In the genomic region with DNA sequence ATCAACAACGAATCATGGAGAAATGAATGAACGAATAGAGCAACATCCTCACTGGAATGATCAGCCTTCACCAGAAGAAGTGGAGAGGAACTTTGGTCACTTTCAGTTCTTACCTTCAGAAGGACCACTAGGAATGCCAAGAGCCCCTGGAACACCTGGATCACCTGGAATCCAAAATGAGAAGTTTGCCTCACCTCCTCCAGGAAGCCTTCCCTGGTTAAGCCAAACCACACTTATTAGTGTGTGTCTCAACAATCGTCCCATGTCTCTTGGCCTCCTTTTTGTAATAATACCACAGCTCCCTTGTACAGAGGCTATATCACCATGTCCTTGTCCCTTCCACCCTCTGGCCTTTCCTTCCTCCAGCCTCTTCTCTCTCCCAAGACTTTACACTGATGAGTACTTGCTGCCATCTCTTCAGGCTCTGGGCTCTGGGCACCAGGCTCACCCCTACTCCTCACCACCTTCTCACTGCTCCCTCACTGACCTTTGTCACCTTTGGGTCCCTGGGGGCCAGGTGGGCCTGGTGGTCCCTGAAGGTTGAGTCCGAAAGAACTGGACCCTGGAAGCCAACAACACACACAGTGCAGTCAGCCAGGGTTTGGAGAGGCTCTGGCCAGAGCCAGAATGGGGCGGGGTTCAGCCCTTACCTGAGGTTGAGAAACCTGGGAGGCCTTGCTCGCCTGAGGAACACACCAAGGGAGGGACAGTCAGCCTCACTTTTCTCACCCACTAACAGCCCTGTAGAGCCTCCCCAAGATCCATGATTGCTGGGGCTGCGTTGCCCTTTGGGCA, we compare ENCODE assay signal across 25 cellular contexts. TPM values are rescaled to one million over a fixed set of nuclear protein-coding genes. Genes with fewer than 3 reads are reported as not detected.
"Had no signal": no experiment of that assay in that cellular context is flagged by ENCODE, and none has a peak within 500 bp of the region (broad histone marks: within the 10 kb centered on the region; RNA-seq: fewer than 3 reads in every experiment).

No MANE protein-coding gene starts in this region.

- H3K4me1 ChIP-seq: prostate gland, right atrium auricular region, thyroid gland had no signal

- H3K27me3 ChIP-seq: cardiac muscle cell, right atrium auricular region, thyroid gland had no signal

- H3K27me3 Mint-ChIP-seq: activated B cell treated with CpG ODN at 0.5 μM for 24 hours; activated CD4-positive, alpha-beta T cell treated with anti-CD3 and anti-CD28 coated beads for 36 hours; activated CD8-positive, alpha-beta T cell treated with anti-CD3 and anti-CD28 coated beads for 36 hours; activated naive CD8-positive, alpha-beta T cell treated with anti-CD3 and anti-CD28 coated beads, Interleukin-2, amount 50 U/mL, for 24 hours; stimulated activated naive CD8-positive, alpha-beta T cell treated with anti-CD3 and anti-CD28 coated beads, Interleukin-15, Interleukin-2, amounts not matched to agents 100 ng/mL and 50 ng/mL, for 24 hours; T-helper 17 cell had no signal

- H3K4me3 ChIP-seq: cardiac muscle cell, prostate gland, right atrium auricular region, thyroid gland had no signal

- H3K36me3 Mint-ChIP-seq: mesothelial cell of epicardium; naive thymus-derived CD8-positive, alpha-beta T cell had no signal

- H3K9me3 Mint-ChIP-seq: activated B cell treated with CpG ODN at 0.5 μM for 24 hours; activated CD8-positive, alpha-beta T cell treated with anti-CD3 and anti-CD28 coated beads for 36 hours; activated naive CD8-positive, alpha-beta T cell treated with anti-CD3 and anti-CD28 coated beads, Interleukin-2, amount 50 U/mL, for 24 hours; activated T-cell treated with anti-CD3 and anti-CD28 coated beads, Interleukin-2, amount 50 U/mL, for 72 hours; mesothelial cell of epicardium; naive thymus-derived CD8-positive, alpha-beta T cell; stimulated activated naive CD8-positive, alpha-beta T cell treated with anti-CD3 and anti-CD28 coated beads, Interleukin-15, Interleukin-2, amounts not matched to agents 100 ng/mL and 50 ng/mL, for 24 hours had no signal

- H3K27ac Mint-ChIP-seq: activated B cell treated with CpG ODN at 0.5 μM for 24 hours; activated CD4-positive, alpha-beta T cell treated with anti-CD3 and anti-CD28 coated beads for 36 hours; activated CD8-positive, alpha-beta T cell treated with anti-CD3 and anti-CD28 coated beads for 36 hours; activated naive CD8-positive, alpha-beta T cell treated with anti-CD3 and anti-CD28 coated beads, Interleukin-2, amount 50 U/mL, for 24 hours; activated T-cell treated with anti-CD3 and anti-CD28 coated beads, Interleukin-2, amount 50 U/mL, for 72 hours; mesothelial cell of epicardium; stimulated activated naive CD8-positive, alpha-beta T cell treated with anti-CD3 and anti-CD28 coated beads, Interleukin-15, Interleukin-2, amounts not matched to agents 100 ng/mL and 50 ng/mL, for 24 hours; T-helper 17 cell had no signal

- H3K27ac ChIP-seq: cardiac muscle cell, prostate gland, right atrium auricular region, thyroid gland had no signal

- H3K4me3 Mint-ChIP-seq: activated B cell treated with CpG ODN at 0.5 μM for 24 hours; activated CD4-positive, alpha-beta T cell treated with anti-CD3 and anti-CD28 coated beads for 36 hours; activated CD8-positive, alpha-beta T cell treated with anti-CD3 and anti-CD28 coated beads for 36 hours; activated naive CD8-positive, alpha-beta T cell treated with anti-CD3 and anti-CD28 coated beads, Interleukin-2, amount 50 U/mL, for 24 hours; activated T-cell treated with anti-CD3 and anti-CD28 coated beads, Interleukin-2, amount 50 U/mL, for 72 hours; mesothelial cell of epicardium; naive thymus-derived CD8-positive, alpha-beta T cell; stimulated activated naive CD8-positive, alpha-beta T cell treated with anti-CD3 and anti-CD28 coated beads, Interleukin-15, Interleukin-2, amounts not matched to agents 100 ng/mL and 50 ng/mL, for 24 hours; T-helper 17 cell had no signal

- H3K36me3 ChIP-seq: cardiac muscle cell, prostate gland, right atrium auricular region, thyroid gland had no signal

- H3K4me1 Mint-ChIP-seq: activated B cell treated with CpG ODN at 0.5 μM for 24 hours; activated CD4-positive, alpha-beta T cell treated with anti-CD3 and anti-CD28 coated beads for 36 hours; activated naive CD8-positive, alpha-beta T cell treated with anti-CD3 and anti-CD28 coated beads, Interleukin-2, amount 50 U/mL, for 24 hours; mesothelial cell of epicardium had no signal

- DNase-seq: activated B cell treated with CpG ODN at 0.5 μM for 24 hours; activated CD4-positive, alpha-beta T cell treated with anti-CD3 and anti-CD28 coated beads for 36 hours; activated CD8-positive, alpha-beta T cell treated with anti-CD3 and anti-CD28 coated beads for 36 hours; activated effector memory CD4-positive, alpha-beta T cell treated with anti-CD3 and anti-CD28 coated beads, Interleukin-2, amount 50 U/mL, for 16 hours; activated naive CD4-positive, alpha-beta T cell treated with anti-CD3 and anti-CD28 coated beads, Interleukin-2, amount 50 U/mL, for 16 hours; activated naive CD8-positive, alpha-beta T cell treated with anti-CD3 and anti-CD28 coated beads, Interleukin-2, amount 50 U/mL, for 24 hours; activated T-cell treated with anti-CD3 and anti-CD28 coated beads, Interleukin-2, amount 50 U/mL, for 72 hours; effector CD4-positive, alpha-beta T cell; erythroblast; foreskin melanocyte; naive thymus-derived CD8-positive, alpha-beta T cell; stimulated activated CD4-positive, alpha-beta T cell treated with anti-CD3 and anti-CD28 coated beads, Interleukin-12 subunit alpha, Interleukin-12 subunit beta, amount 100 ng/mL, for 4 hours; stimulated activated CD4-positive, alpha-beta T cell treated with anti-CD3 and anti-CD28 coated beads, Interleukin-4, amount 100 ng/mL, for 4 hours; substantia nigra; SW 1271; T-helper 17 cell; thyroid gland had no signal

- ATAC-seq: activated CD4-positive, alpha-beta T cell treated with anti-CD3 and anti-CD28 coated beads for 36 hours; activated CD8-positive, alpha-beta T cell treated with anti-CD3 and anti-CD28 coated beads for 36 hours; activated naive CD8-positive, alpha-beta T cell treated with anti-CD3 and anti-CD28 coated beads, Interleukin-2, amount 50 U/mL, for 24 hours; left lobe of liver; naive thymus-derived CD8-positive, alpha-beta T cell; T-helper 17 cell had no signal

- H3K9me3 ChIP-seq: prostate gland, right atrium auricular region, thyroid gland had no signal

RNA-seq across cellular contexts. Expression of gene COL17A1, which starts 46.5 kb away (rescaled TPM):
- total RNA-seq: activated B cell treated with CpG ODN at 0.5 μM for 24 hours; activated CD4-positive, alpha-beta T cell treated with anti-CD3 and anti-CD28 coated beads for 36 hours; activated CD8-positive, alpha-beta T cell treated with anti-CD3 and anti-CD28 coated beads for 36 hours; activated T-cell treated with anti-CD3 and anti-CD28 coated beads, Interleukin-2, amount 50 U/mL, for 72 hours; cardiac muscle cell; chondrocyte; naive thymus-derived CD8-positive, alpha-beta T cell; osteocyte; T-helper 17 cell had no signal
